1 cellular context compared by ENCODE assay signal in the genomic region with DNA sequence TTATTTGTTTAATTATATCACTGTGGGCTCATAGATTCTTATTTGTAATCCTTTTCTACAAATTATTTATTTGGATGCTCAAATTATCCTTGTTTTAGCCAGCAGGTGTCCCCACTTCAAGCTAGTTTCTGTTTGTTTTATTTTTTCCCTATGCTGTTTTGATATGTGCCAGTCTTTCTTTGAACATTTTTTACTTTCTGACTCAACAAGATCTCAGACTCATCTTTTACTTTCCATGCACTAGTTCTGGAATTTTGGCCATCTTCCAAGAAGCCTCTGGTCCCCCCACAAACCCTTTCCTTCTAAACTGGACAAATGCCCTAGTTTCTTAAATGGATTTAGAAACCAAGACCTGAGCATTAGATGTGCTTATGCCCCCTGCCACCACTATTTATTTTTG.
TF ChIP-seq lines count a peak whose summit lies in the region.

No MANE protein-coding gene starts in this region.

TF ChIP-seq in H1, 55 proteins besides CTCF, POLR2A, EP300 and RAD21 (continued from another document):
- TF ChIP-seq, protein P1, sequence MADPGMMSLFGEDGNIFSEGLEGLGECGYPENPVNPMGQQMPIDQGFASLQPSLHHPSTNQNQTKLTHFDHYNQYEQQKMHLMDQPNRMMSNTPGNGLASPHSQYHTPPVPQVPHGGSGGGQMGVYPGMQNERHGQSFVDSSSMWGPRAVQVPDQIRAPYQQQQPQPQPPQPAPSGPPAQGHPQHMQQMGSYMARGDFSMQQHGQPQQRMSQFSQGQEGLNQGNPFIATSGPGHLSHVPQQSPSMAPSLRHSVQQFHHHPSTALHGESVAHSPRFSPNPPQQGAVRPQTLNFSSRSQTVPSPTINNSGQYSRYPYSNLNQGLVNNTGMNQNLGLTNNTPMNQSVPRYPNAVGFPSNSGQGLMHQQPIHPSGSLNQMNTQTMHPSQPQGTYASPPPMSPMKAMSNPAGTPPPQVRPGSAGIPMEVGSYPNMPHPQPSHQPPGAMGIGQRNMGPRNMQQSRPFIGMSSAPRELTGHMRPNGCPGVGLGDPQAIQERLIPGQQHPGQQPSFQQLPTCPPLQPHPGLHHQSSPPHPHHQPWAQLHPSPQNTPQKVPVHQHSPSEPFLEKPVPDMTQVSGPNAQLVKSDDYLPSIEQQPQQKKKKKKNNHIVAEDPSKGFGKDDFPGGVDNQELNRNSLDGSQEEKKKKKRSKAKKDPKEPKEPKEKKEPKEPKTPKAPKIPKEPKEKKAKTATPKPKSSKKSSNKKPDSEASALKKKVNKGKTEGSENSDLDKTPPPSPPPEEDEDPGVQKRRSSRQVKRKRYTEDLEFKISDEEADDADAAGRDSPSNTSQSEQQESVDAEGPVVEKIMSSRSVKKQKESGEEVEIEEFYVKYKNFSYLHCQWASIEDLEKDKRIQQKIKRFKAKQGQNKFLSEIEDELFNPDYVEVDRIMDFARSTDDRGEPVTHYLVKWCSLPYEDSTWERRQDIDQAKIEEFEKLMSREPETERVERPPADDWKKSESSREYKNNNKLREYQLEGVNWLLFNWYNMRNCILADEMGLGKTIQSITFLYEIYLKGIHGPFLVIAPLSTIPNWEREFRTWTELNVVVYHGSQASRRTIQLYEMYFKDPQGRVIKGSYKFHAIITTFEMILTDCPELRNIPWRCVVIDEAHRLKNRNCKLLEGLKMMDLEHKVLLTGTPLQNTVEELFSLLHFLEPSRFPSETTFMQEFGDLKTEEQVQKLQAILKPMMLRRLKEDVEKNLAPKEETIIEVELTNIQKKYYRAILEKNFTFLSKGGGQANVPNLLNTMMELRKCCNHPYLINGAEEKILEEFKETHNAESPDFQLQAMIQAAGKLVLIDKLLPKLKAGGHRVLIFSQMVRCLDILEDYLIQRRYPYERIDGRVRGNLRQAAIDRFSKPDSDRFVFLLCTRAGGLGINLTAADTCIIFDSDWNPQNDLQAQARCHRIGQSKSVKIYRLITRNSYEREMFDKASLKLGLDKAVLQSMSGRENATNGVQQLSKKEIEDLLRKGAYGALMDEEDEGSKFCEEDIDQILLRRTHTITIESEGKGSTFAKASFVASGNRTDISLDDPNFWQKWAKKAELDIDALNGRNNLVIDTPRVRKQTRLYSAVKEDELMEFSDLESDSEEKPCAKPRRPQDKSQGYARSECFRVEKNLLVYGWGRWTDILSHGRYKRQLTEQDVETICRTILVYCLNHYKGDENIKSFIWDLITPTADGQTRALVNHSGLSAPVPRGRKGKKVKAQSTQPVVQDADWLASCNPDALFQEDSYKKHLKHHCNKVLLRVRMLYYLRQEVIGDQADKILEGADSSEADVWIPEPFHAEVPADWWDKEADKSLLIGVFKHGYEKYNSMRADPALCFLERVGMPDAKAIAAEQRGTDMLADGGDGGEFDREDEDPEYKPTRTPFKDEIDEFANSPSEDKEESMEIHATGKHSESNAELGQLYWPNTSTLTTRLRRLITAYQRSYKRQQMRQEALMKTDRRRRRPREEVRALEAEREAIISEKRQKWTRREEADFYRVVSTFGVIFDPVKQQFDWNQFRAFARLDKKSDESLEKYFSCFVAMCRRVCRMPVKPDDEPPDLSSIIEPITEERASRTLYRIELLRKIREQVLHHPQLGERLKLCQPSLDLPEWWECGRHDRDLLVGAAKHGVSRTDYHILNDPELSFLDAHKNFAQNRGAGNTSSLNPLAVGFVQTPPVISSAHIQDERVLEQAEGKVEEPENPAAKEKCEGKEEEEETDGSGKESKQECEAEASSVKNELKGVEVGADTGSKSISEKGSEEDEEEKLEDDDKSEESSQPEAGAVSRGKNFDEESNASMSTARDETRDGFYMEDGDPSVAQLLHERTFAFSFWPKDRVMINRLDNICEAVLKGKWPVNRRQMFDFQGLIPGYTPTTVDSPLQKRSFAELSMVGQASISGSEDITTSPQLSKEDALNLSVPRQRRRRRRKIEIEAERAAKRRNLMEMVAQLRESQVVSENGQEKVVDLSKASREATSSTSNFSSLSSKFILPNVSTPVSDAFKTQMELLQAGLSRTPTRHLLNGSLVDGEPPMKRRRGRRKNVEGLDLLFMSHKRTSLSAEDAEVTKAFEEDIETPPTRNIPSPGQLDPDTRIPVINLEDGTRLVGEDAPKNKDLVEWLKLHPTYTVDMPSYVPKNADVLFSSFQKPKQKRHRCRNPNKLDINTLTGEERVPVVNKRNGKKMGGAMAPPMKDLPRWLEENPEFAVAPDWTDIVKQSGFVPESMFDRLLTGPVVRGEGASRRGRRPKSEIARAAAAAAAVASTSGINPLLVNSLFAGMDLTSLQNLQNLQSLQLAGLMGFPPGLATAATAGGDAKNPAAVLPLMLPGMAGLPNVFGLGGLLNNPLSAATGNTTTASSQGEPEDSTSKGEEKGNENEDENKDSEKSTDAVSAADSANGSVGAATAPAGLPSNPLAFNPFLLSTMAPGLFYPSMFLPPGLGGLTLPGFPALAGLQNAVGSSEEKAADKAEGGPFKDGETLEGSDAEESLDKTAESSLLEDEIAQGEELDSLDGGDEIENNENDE (IDR thresholded peaks at IDR 0.05; ENCODE audit: insufficient replicate concordance, low read length) = no peak
- TF ChIP-seq EGR1 (IDR thresholded peaks at IDR 0.05; ENCODE audit: borderline replicate concordance, low read depth, low read length) (no peak), TAF1 (IDR thresholded peaks at IDR 0.05; ENCODE audit: low read depth, low read length) (no peak), KDM5A (IDR thresholded peaks at IDR 0.05; ENCODE audit: low read length) (no peak), RBBP5 (IDR thresholded peaks at IDR 0.05; ENCODE audit: borderline replicate concordance, low read depth, low read length) (no peak), PHF8 (conservative IDR thresholded peaks at IDR 0.05; ENCODE audit: low read depth, low read length) (no peak), NANOG (IDR thresholded peaks at IDR 0.05; ENCODE audit: insufficient read depth, low read depth, low read length, poor library complexity, severe bottlenecking) (no peak), GTF2F1 (IDR thresholded peaks at IDR 0.05; ENCODE audit: borderline replicate concordance, low read depth, low read length) (no peak), ASH2L (IDR thresholded peaks at IDR 0.05; ENCODE audit: low read length) (no peak), JUN (IDR thresholded peaks at IDR 0.05; ENCODE audit: low read depth, low read length) (no peak), ZNF274 (IDR thresholded peaks at IDR 0.05; ENCODE audit: borderline replicate concordance, extremely low read depth, low read length) (no peak), RXRA (IDR thresholded peaks at IDR 0.05; ENCODE audit: insufficient read depth, low read depth, low read length) (no peak), SIRT6 (IDR thresholded peaks at IDR 0.05; ENCODE audit: low read length) (no peak)
- TF ChIP-seq, protein P2, sequence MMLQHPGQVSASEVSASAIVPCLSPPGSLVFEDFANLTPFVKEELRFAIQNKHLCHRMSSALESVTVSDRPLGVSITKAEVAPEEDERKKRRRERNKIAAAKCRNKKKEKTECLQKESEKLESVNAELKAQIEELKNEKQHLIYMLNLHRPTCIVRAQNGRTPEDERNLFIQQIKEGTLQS (IDR thresholded peaks at IDR 0.05; ENCODE audit: insufficient read depth, low read depth, low read length) = no peak
